In the genomic region with DNA sequence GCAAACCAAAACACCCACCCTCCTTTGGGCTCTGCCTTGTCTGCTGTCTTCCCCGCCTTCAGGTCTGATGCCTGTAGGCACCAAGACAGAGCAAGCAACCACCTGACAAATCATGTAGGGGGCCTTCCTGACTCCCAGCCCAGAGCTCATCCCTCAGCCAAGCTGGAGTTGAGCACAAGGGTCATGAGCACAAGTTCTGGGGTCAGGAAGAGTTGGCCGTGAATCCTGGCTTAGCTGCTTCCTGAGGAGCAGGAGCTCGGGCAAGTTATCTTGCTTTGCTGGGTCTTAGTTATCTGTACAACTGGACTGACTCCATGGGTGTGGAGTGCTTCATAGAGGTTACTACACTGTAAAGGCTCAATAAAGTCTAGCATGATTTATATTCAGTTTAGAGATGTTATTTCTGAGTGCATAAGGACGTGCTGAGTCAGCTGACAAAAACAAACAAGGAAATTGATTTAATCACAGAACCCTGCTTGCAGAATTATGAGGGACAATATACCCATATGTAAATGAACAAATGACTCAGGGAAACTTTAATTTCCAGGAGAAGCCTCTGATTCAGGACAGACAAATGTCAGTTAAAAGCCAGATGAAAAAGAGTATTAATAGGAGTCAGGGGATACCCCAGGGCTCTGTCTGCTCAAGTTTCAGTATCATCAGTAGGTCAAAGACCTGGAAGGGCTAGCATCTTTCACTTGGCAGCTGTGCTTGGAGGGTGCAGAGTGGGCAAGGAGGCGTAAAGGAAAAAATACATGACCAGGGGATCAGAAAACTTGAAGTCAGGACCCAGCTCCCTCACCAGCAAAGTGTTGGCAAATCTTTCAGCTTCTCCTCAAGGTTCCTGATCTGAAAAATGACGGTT, we compare ENCODE assay signal across 9 cellular contexts. TPM values are rescaled to one million over a fixed set of nuclear protein-coding genes. Genes with fewer than 3 reads are reported as not detected.
DNase-seq lines count a peak whose midpoint lies in the region; ATAC-seq and TF ChIP-seq lines count a peak whose summit lies in the region.
"Had no signal": no experiment of that assay in that cellular context is flagged by ENCODE, and none has a peak within 500 bp of the region (broad histone marks: within the 10 kb centered on the region; RNA-seq: fewer than 3 reads in every experiment).

No MANE protein-coding gene starts in this region.

- H3K36me3 Mint-ChIP-seq in T-helper 1 cell treated with Interleukin-12 subunit alpha and Interleukin-12 subunit beta and Interleukin-4 antibody, amounts not matched to agents 30 μg/mL and 1 μg/mL, for 36 hours (ENCODE audit: low read depth), result peaks cover 26% of the 10 kb centered on the region

- no peaks in the 10 kb centered on the region for H3K9me3 Mint-ChIP-seq in T-helper 1 cell treated with Interleukin-12 subunit alpha and Interleukin-12 subunit beta and Interleukin-4 antibody, amounts not matched to agents 30 μg/mL and 1 μg/mL, for 36 hours

- DNase-seq in SIG-M5 treated with dmso at 0.1 percent for 504 hours (lab: John Stamatoyannopoulos, UW; ENCODE audit: unreplicated experiment), result peak; percentile 2
- no peak for DNase-seq in SIG-M5 (lab: John Stamatoyannopoulos, UW)
- no peak for DNase-seq in left ventricle myocardium inferior
- DNase-seq in suprapubic skin (ENCODE audit: low spot score in 2 of 2), result no peak
- DNase-seq in head of caudate nucleus, result no peak
- DNase-seq in HPDE6-E6E7 (ENCODE audit: extremely low spot score), result no peak

- no peak for TF ChIP-seq EP300 in suprapubic skin (IDR thresholded peaks at IDR 0.05)

- H3K36me3 ChIP-seq in left ventricle myocardium inferior (peaks cover 51% of the 10 kb centered on the region), suprapubic skin (peaks cover 28% of the 10 kb centered on the region)

- no peaks in the 10 kb centered on the region for H3K27me3 Mint-ChIP-seq in T-helper 1 cell treated with Interleukin-12 subunit alpha and Interleukin-12 subunit beta and Interleukin-4 antibody, amounts not matched to agents 30 μg/mL and 1 μg/mL, for 36 hours (ENCODE audit: low read depth)

- peaks cover 61% of the 10 kb centered on the region for H3K4me1 Mint-ChIP-seq in T-helper 1 cell treated with Interleukin-12 subunit alpha and Interleukin-12 subunit beta and Interleukin-4 antibody, amounts not matched to agents 30 μg/mL and 1 μg/mL, for 36 hours (ENCODE audit: low read depth)

- intact Hi-C loops in left ventricle myocardium inferior (cut with micrococcal nuclease) (no loop called here), head of caudate nucleus (cut with DNase I) (no loop called here)

- no peak for ATAC-seq in GM18517 (IDR thresholded peaks at IDR 0.05; ENCODE audit: unreplicated experiment)

- peak overlapping the region; percentile 94 for H3K27ac Mint-ChIP-seq in T-helper 1 cell treated with Interleukin-12 subunit alpha and Interleukin-12 subunit beta and Interleukin-4 antibody, amounts not matched to agents 30 μg/mL and 1 μg/mL, for 36 hours

- H3K27ac ChIP-seq in left ventricle myocardium inferior (replicated peaks) (peak overlapping the region; percentile 13), suprapubic skin (peak overlapping the region; percentile 36)

- H3K27me3 ChIP-seq in left ventricle myocardium inferior (ENCODE audit: low read depth) (no peaks in the 10 kb centered on the region), suprapubic skin (no peaks in the 10 kb centered on the region)

- no peak for TF ChIP-seq POLR2A in suprapubic skin (IDR thresholded peaks at IDR 0.05)

- H3K9me3 ChIP-seq in left ventricle myocardium inferior (replicated peaks), result no peaks in the 10 kb centered on the region
- no peaks in the 10 kb centered on the region for H3K9me3 ChIP-seq in suprapubic skin

- WGBS in suprapubic skin, result 58% methylated on average over 6 of the region's 6 CpGs

- H3K4me3 ChIP-seq in left ventricle myocardium inferior, result no peak overlapping the region
- H3K4me3 ChIP-seq in suprapubic skin, result no peak overlapping the region
- H3K4me3 ChIP-seq: SK-N-MC had no signal

- H3K4me1 ChIP-seq in left ventricle myocardium inferior (peaks cover 17% of the 10 kb centered on the region), suprapubic skin (peaks cover 24% of the 10 kb centered on the region)

- TF ChIP-seq CTCF in left ventricle myocardium inferior (IDR thresholded peaks at IDR 0.05; ENCODE audit: borderline replicate concordance), result no peak
- TF ChIP-seq CTCF in suprapubic skin (IDR thresholded peaks at IDR 0.05), result no peak

- H3K4me3 Mint-ChIP-seq in T-helper 1 cell treated with Interleukin-12 subunit alpha and Interleukin-12 subunit beta and Interleukin-4 antibody, amounts not matched to agents 30 μg/mL and 1 μg/mL, for 36 hours, result peak overlapping the region; percentile 67

RNA-seq across cellular contexts. Expression of a gene that starts 15.1 kb away (rescaled TPM):
- 62.6 TPM for total RNA-seq in left ventricle myocardium inferior
- 10 to 100 TPM in 1 of 4 donors, 1 to 10 TPM in 2, not detected in 1; 1.2 to 11.6 (median 2.9) TPM for total RNA-seq in suprapubic skin

RNA-seq across cellular contexts. Expression of a gene that starts 22.8 kb away (rescaled TPM):
- not detected for total RNA-seq in left ventricle myocardium inferior
- total RNA-seq in suprapubic skin, result 10 to 100 TPM in 1 of 4 donors, 1 to 10 TPM in 1, not detected in 2; 2.6 to 36.5 TPM

RNA-seq across cellular contexts. Expression of a gene that starts 29.4 kb away (rescaled TPM):
- total RNA-seq in left ventricle myocardium inferior, result not detected
- 1 to 10 TPM in 2 of 4 donors, under 1 TPM in 1, not detected in 1; 0.34 to 3.9 (median 2.3) TPM for total RNA-seq in suprapubic skin
